Comparison of ENCODE assay signal across 1 cellular context in genomic region chr6:14089224-14089623, GRCh38.
TF ChIP-seq lines count a peak whose summit lies in the region.

No MANE protein-coding gene starts in this region.

TF ChIP-seq in GM12878, 131 proteins besides CTCF, POLR2A, EP300 and RAD21 (continued from another document):
- TF ChIP-seq HSF1 (IDR thresholded peaks at IDR 0.05; ENCODE audit: low read depth, low read length) (no peak), CEBPZ (IDR thresholded peaks at IDR 0.05; ENCODE audit: low read depth, low read length) (no peak), NBN (IDR thresholded peaks at IDR 0.05) (no peak), REST (IDR thresholded peaks at IDR 0.05; ENCODE audit: low read depth, low read length) (no peak), FOXM1 (IDR thresholded peaks at IDR 0.05; ENCODE audit: low read depth, low read length) (no peak), KLF5 (IDR thresholded peaks at IDR 0.05; ENCODE audit: partially characterized antibody) (no peak), POLR2AphosphoS2 (IDR thresholded peaks at IDR 0.05; ENCODE audit: low read depth, low read length) (no peak), ZNF687 (IDR thresholded peaks at IDR 0.05) (no peak), SREBF2 (IDR thresholded peaks at IDR 0.05; ENCODE audit: low read length) (no peak)
